ENCODE assay signal across 22 cellular contexts in genomic region chr13:46628622-46629365, GRCh38.
"Had no signal": no experiment of that assay in that cellular context is flagged by ENCODE, and none has a peak within 500 bp of the region (broad histone marks: within the 10 kb centered on the region; RNA-seq: fewer than 3 reads in every experiment).

No MANE protein-coding gene starts in this region.

- H3K9me3 Mint-ChIP-seq: activated naive CD8-positive, alpha-beta T cell treated with anti-CD3 and anti-CD28 coated beads, Interleukin-2, amount 50 U/mL, for 24 hours; activated T-helper 1 cell treated with anti-CD3 and anti-CD28 coated beads, Interleukin-12 subunit alpha, Interleukin-12 subunit beta, Interleukin-2, Interleukin-4 antibody, amounts not matched to agents 30 ng/mL and 10 ng/mL and 1 ng/mL, durations not matched to agents 14 hours and 24 hours and 36 hours; naive thymus-derived CD4-positive, alpha-beta T cell had no signal

- H3K27me3 Mint-ChIP-seq: activated naive CD8-positive, alpha-beta T cell treated with anti-CD3 and anti-CD28 coated beads, Interleukin-2, amount 50 U/mL, for 24 hours; naive thymus-derived CD4-positive, alpha-beta T cell had no signal

- H3K27ac Mint-ChIP-seq: activated naive CD8-positive, alpha-beta T cell treated with anti-CD3 and anti-CD28 coated beads, Interleukin-2, amount 50 U/mL, for 24 hours; activated T-helper 1 cell treated with anti-CD3 and anti-CD28 coated beads, Interleukin-12 subunit alpha, Interleukin-12 subunit beta, Interleukin-2, Interleukin-4 antibody, amounts not matched to agents 30 ng/mL and 10 ng/mL and 1 ng/mL, durations not matched to agents 14 hours and 24 hours and 36 hours had no signal

- H3K4me3 Mint-ChIP-seq: activated naive CD8-positive, alpha-beta T cell treated with anti-CD3 and anti-CD28 coated beads, Interleukin-2, amount 50 U/mL, for 24 hours; activated T-helper 1 cell treated with anti-CD3 and anti-CD28 coated beads, Interleukin-12 subunit alpha, Interleukin-12 subunit beta, Interleukin-2, Interleukin-4 antibody, amounts not matched to agents 30 ng/mL and 10 ng/mL and 1 ng/mL, durations not matched to agents 14 hours and 24 hours and 36 hours had no signal

- H3K36me3 ChIP-seq: left lung, neutrophil, pancreas, tibial artery, uterus had no signal

- ATAC-seq: activated naive CD8-positive, alpha-beta T cell treated with anti-CD3 and anti-CD28 coated beads, Interleukin-2, amount 50 U/mL, for 24 hours; left lung; naive thymus-derived CD4-positive, alpha-beta T cell; pancreas; sciatic nerve had no signal

- DNase-seq: activated CD4-positive, alpha-beta T cell treated with anti-CD3 and anti-CD28 coated beads for 1 hour; activated CD4-positive, alpha-beta T cell treated with anti-CD3 and anti-CD28 coated beads, Interleukin-2, amount 50 U/mL, for 4 hours; activated naive CD4-positive, alpha-beta T cell treated with Interleukin-2 at 50 U/mL for 16 hours; activated naive CD8-positive, alpha-beta T cell treated with anti-CD3 and anti-CD28 coated beads, Interleukin-2, amount 50 U/mL, for 24 hours; anterior cingulate cortex; cortex of kidney; erythroblast; foreskin melanocyte; hypothalamus; kidney; left lung; mammary epithelial cell; naive thymus-derived CD4-positive, alpha-beta T cell; pancreas; stimulated activated CD4-positive, alpha-beta T cell treated with anti-CD3 and anti-CD28 coated beads, Interleukin-4, amount 100 ng/mL, for 4 hours; stimulated activated naive CD4-positive, alpha-beta T cell treated with Interleukin-2 at 50 U/mL for 16 hours; substantia nigra; tibial artery; uterus had no signal

- H3K27ac ChIP-seq: neutrophil, pancreas, tibial artery had no signal

- H3K9me3 ChIP-seq: left lung, neutrophil, pancreas, tibial artery, uterus had no signal

- H3K4me3 ChIP-seq: left lung, pancreas, tibial artery, uterus had no signal

- H3K4me1 ChIP-seq: uterus had no signal

- H3K27me3 ChIP-seq: left lung, neutrophil, pancreas, tibial artery, uterus had no signal
